11 cellular contexts compared by ENCODE assay signal in the genomic region with DNA sequence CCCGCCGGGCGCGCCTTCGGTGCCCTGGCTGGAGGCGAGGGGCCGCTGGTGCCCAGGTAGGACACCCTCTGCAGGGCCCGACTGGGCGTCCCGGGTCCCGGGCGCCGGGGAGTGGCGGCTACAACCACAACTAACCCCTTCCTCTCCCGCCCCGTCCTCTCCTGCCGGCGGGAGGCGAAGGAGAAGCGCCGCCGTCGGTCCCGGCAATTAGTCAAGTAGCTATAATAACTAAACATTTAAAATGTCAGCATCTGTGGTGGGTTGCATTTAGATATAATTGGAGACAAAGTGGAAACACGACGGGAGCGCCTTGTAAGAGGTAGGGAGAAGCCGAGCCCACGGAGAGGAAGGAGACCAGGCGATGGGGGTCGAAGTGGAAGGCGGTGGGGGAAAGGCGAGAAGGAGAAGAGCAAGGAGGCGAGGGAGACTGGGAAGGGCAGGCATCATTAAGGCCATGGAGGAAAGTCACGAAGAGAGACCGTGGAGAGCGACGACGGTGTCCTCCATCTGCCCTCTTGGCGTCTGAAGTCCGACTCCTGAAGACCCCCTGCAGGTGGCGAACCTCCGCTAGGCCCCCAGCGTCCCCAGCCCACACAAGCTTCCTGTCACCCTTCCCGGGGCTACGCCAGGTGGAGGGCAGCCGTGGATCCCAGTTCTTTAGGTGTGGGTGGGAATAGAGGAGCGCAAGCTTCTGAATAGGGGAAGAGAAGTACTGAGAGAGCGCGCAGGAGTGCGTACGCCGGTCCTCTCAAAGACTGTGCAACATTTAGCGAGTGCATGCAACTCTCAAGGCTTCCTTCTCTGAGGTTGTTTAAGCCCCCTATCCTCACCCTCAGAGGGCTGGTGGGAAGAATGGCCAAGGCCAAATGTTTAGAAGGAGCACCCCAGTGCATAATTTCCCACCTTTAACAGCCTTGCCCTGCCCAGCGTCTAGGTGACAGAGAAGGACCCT. TPM values are rescaled to one million over a fixed set of nuclear protein-coding genes. Genes with fewer than 3 reads are reported as not detected.
DNase-seq lines count a peak whose midpoint lies in the region; ATAC-seq and TF ChIP-seq lines count a peak whose summit lies in the region.
"Had no signal": no experiment of that assay in that cellular context is flagged by ENCODE, and none has a peak within 500 bp of the region (broad histone marks: within the 10 kb centered on the region; RNA-seq: fewer than 3 reads in every experiment).

No MANE protein-coding gene starts in this region.

- TF ChIP-seq POLR2A in suprapubic skin (IDR thresholded peaks at IDR 0.05): no peak

- peak overlapping the region; percentile 80 for H3K4me3 ChIP-seq in iPS-15b (ENCODE audit: low read depth, low read length)
- H3K4me3 ChIP-seq in suprapubic skin: peak overlapping the region; percentile 64

- peaks cover 12% of the 10 kb centered on the region for H3K36me3 Mint-ChIP-seq in activated CD8-positive, alpha-beta memory T cell treated with anti-CD3 and anti-CD28 coated beads, Interleukin-2, amount 10 ng/mL, durations not matched to agents 7 days and 5 days
- peaks cover 4 to 10% of the 10 kb centered on the region in 2 donors for H3K36me3 Mint-ChIP-seq in activated T-cell treated with anti-CD3 and anti-CD28 coated beads, Interleukin-2, amount 50 U/mL, for 72 hours (ENCODE audit: insufficient read depth in 2 of 2)

- peak overlapping the region; percentile 61 for H3K4me3 Mint-ChIP-seq in activated CD8-positive, alpha-beta memory T cell treated with anti-CD3 and anti-CD28 coated beads, Interleukin-2, amount 10 ng/mL, durations not matched to agents 7 days and 5 days
- peak overlapping the region; percentile 87 to 89 for H3K4me3 Mint-ChIP-seq in activated T-cell treated with anti-CD3 and anti-CD28 coated beads, Interleukin-2, amount 50 U/mL, for 72 hours

- no peak for ATAC-seq in activated CD8-positive, alpha-beta memory T cell treated with anti-CD3 and anti-CD28 coated beads, Interleukin-2, amount 10 ng/mL, durations not matched to agents 7 days and 5 days
- peak in 1 of 2 donors; percentile 26 for ATAC-seq in activated T-cell treated with anti-CD3 and anti-CD28 coated beads, Interleukin-2, amount 50 U/mL, for 72 hours (replicated peaks in 1 of 2)
- ATAC-seq in GM18870 (IDR thresholded peaks at IDR 0.05; ENCODE audit: unreplicated experiment): no peak

- H3K4me1 ChIP-seq in iPS-15b (ENCODE audit: control insufficient read depth, insufficient read depth, low read length) (peaks cover 10% of the 10 kb centered on the region), suprapubic skin (peaks cover 21% of the 10 kb centered on the region)

- H3K4me1 Mint-ChIP-seq in activated CD8-positive, alpha-beta memory T cell treated with anti-CD3 and anti-CD28 coated beads, Interleukin-2, amount 10 ng/mL, durations not matched to agents 7 days and 5 days: peaks cover 43% of the 10 kb centered on the region
- H3K4me1 Mint-ChIP-seq in activated T-cell treated with anti-CD3 and anti-CD28 coated beads, Interleukin-2, amount 50 U/mL, for 72 hours (ENCODE audit: low read depth): peaks cover 32% of the 10 kb centered on the region

- WGBS in suprapubic skin: 7% methylated on average over 53 of the region's 55 CpGs

- H3K36me3 ChIP-seq in iPS-15b (ENCODE audit: control insufficient read depth, insufficient read depth, low read length) (no peaks in the 10 kb centered on the region), suprapubic skin (no peaks in the 10 kb centered on the region)

- H3K27ac Mint-ChIP-seq in activated CD8-positive, alpha-beta memory T cell treated with anti-CD3 and anti-CD28 coated beads, Interleukin-2, amount 10 ng/mL, durations not matched to agents 7 days and 5 days: no peak overlapping the region
- H3K27ac Mint-ChIP-seq in activated T-cell treated with anti-CD3 and anti-CD28 coated beads, Interleukin-2, amount 50 U/mL, for 72 hours: no peak overlapping the region

- H3K9ac ChIP-seq in iPS-15b (ENCODE audit: low read depth, low read length): no peak overlapping the region

- H3K27ac ChIP-seq in suprapubic skin: no peak overlapping the region
- H3K27ac ChIP-seq: C4-2B had no signal

- CTCF ChIA-PET in activated CD8-positive, alpha-beta memory T cell treated with anti-CD3 and anti-CD28 coated beads, Interleukin-2, amount 10 ng/mL, durations not matched to agents 7 days and 5 days (lab: Charles Lee): interaction anchor here (1.0 to 2.1 kb wide), 5 partner anchors 25 to 233 kb away, joined by 3 to 10 read pairs (median 5); no protein-coding TSS in a partner anchor

- no peak for TF ChIP-seq EP300 in suprapubic skin (IDR thresholded peaks at IDR 0.05)

- H3K27me3 ChIP-seq in iPS-15b (ENCODE audit: control insufficient read depth, insufficient read depth, low read length) (peaks cover 65% of the 10 kb centered on the region), suprapubic skin (peaks cover 50% of the 10 kb centered on the region)

- peaks cover 9% of the 10 kb centered on the region for H3K9me3 Mint-ChIP-seq in activated CD8-positive, alpha-beta memory T cell treated with anti-CD3 and anti-CD28 coated beads, Interleukin-2, amount 10 ng/mL, durations not matched to agents 7 days and 5 days (ENCODE audit: low read depth)
- peaks cover 5 to 7% of the 10 kb centered on the region in 2 donors for H3K9me3 Mint-ChIP-seq in activated T-cell treated with anti-CD3 and anti-CD28 coated beads, Interleukin-2, amount 50 U/mL, for 72 hours

- no peak for DNase-seq in activated CD8-positive, alpha-beta memory T cell treated with anti-CD3 and anti-CD28 coated beads, Interleukin-2, amount 10 ng/mL, durations not matched to agents 7 days and 5 days
- no peak for DNase-seq in activated CD8-positive, alpha-beta memory T cell treated with anti-CD3 and anti-CD28 coated beads for 24 hours
- peak in 1 of 2 donors; percentile 7 for DNase-seq in activated T-cell treated with anti-CD3 and anti-CD28 coated beads, Interleukin-2, amount 50 U/mL, for 72 hours
- no peak for DNase-seq in suprapubic skin (ENCODE audit: low spot score in 2 of 2)
- DNase-seq in A172 (ENCODE audit: low spot score): no peak
- DNase-seq in GOT3 (lab: John Stamatoyannopoulos, UW): no peak
- DNase-seq: central memory CD4-positive, alpha-beta T cell; NCI-H187 treated with DMSO at 0.1 percent for 48 hours had no signal

- H3K9me3 ChIP-seq in iPS-15b (ENCODE audit: control insufficient read depth, insufficient read depth, low read length) (no peaks in the 10 kb centered on the region), suprapubic skin (no peaks in the 10 kb centered on the region)

- H3K27me3 Mint-ChIP-seq in activated CD8-positive, alpha-beta memory T cell treated with anti-CD3 and anti-CD28 coated beads, Interleukin-2, amount 10 ng/mL, durations not matched to agents 7 days and 5 days: peaks cover 62% of the 10 kb centered on the region
- H3K27me3 Mint-ChIP-seq in activated T-cell treated with anti-CD3 and anti-CD28 coated beads, Interleukin-2, amount 50 U/mL, for 72 hours (ENCODE audit: low read depth): peaks cover 69% of the 10 kb centered on the region

- TF ChIP-seq CTCF in suprapubic skin (IDR thresholded peaks at IDR 0.05): no peak

RNA-seq across cellular contexts. Expression of a gene that starts 1.6 kb away (rescaled TPM):
- total RNA-seq in activated CD8-positive, alpha-beta memory T cell treated with anti-CD3 and anti-CD28 coated beads, Interleukin-2, amount 10 ng/mL, durations not matched to agents 7 days and 5 days: 1 to 10 TPM; 1.1 to 3.6 TPM
- total RNA-seq in activated T-cell treated with anti-CD3 and anti-CD28 coated beads, Interleukin-2, amount 50 U/mL, for 72 hours: 1 to 10 TPM in 1 of 2 donors, under 1 TPM in 1; 0.62 to 1.4 TPM
- total RNA-seq in suprapubic skin: 1 to 10 TPM in 1 of 4 donors, under 1 TPM in 2, not detected in 1; 0.57 to 6.7 (median 0.62) TPM
- total RNA-seq in A172 (2014; rRNA removed; shearing (Covaris generic)): 12.8 and 15.4 TPM in 2 replicates
